In the genomic region with DNA sequence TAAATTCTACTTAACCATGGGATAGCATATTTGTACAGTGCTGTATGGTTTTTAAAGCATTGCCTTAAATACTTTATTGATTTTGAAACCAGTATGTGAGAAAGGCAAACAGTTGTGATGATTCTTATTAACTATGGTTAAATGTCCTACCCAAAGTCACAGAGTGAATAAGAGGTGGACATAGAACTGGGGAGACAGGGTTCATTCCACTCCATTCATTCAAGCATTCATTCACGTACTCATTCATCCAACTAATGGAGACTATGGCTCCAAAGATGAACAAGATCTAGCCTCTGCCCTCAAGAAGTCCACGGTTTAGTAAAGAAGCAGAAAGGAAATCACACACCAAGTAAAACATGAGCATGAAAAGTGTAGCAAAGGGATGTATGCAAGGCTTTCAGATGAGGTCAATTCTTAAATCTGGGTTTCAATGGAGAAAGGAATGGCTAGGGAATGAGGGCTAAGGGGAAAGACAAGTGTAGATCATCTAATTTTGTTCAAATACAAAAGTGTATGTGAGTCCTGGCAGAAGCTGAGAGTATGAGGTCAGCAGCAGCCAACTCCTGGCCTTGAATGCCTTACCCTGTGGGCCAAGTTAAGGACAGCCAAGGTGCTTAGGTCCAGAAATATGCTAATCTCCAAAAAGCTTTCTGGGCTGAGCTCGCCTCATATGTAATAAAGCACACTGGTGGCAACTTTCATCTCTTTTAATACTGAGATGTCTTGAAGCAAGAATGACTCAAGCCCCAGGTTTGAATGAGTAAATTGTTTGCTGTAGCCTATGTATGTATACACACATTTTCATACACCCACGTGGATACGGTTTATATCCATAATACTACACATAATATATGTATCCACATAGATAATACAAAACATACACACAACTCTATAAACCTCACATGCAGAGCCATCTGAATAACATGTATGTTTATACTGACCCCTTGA, we compare ENCODE assay signal across 17 cellular contexts. TPM values are rescaled to one million over a fixed set of nuclear protein-coding genes. Genes with fewer than 3 reads are reported as not detected.
A peak's percentile ranks its signal among the peaks of the same experiment; 100 is the strongest.
DNase-seq lines count a peak whose midpoint lies in the region; ATAC-seq and TF ChIP-seq lines count a peak whose summit lies in the region.
"Had no signal": no experiment of that assay in that cellular context is flagged by ENCODE, and none has a peak within 500 bp of the region (broad histone marks: within the 10 kb centered on the region; RNA-seq: fewer than 3 reads in every experiment).

No MANE protein-coding gene starts in this region.

- H3K9me2 ChIP-seq in Loucy (replicated peaks; ENCODE audit: low read depth, low read length), result no peaks in the 10 kb centered on the region

- H3K9ac ChIP-seq in Loucy (ENCODE audit: low read depth, low read length, poor library complexity, severe bottlenecking), result peak overlapping the region; percentile 2

- CTCF ChIA-PET in activated naive CD4-positive, alpha-beta T cell treated with anti-CD3 and anti-CD28 coated beads, Interleukin-2, amount 10 ng/mL, durations not matched to agents 7 days and 5 days (lab: Charles Lee), result no interaction called here
- CTCF ChIA-PET in activated naive CD4-positive, alpha-beta T cell treated with anti-CD3 and anti-CD28 coated beads for 36 hours (lab: Charles Lee), result interaction anchor here (0.6 to 1.1 kb wide), 4 partner anchors 27 to 293 kb away, joined by 3 to 5 read pairs (median 4); no protein-coding TSS in a partner anchor

- H3K4me3 ChIP-seq in Loucy (ENCODE audit: low read length, poor library complexity, severe bottlenecking), result peak overlapping the region; percentile 85
- no peak overlapping the region for H3K4me3 ChIP-seq in body of pancreas

- peaks cover 52% of the 10 kb centered on the region for H3K4me1 ChIP-seq in Loucy (ENCODE audit: insufficient read depth, low read length, poor library complexity, severe bottlenecking)
- H3K4me1 ChIP-seq in body of pancreas, result peaks cover 22% of the 10 kb centered on the region

- H3F3A ChIP-seq in Loucy (ENCODE audit: low read depth), result 0 out of 2 replicates have a peak, but pooled peaks cover 3% of the 10 kb centered on the region

- H3K36me3 ChIP-seq in Loucy (ENCODE audit: insufficient read depth, low read length) (no peaks in the 10 kb centered on the region), body of pancreas (replicated peaks in 1 of 2; ENCODE audit: insufficient read depth in 1 of 2, low read depth in 2 of 2) (no peaks in the 10 kb centered on the region)

- TF ChIP-seq CTCF in Loucy (conservative IDR thresholded peaks at IDR 0.05; ENCODE audit: low read length) (no peak), body of pancreas (IDR thresholded peaks at IDR 0.05) (no peak)

- peaks cover 64% of the 10 kb centered on the region for H4K20me1 ChIP-seq in Loucy (ENCODE audit: insufficient read depth, low read length, poor library complexity, severe bottlenecking)

- H3K27ac Mint-ChIP-seq in activated naive CD4-positive, alpha-beta T cell treated with anti-CD3 and anti-CD28 coated beads, Interleukin-2, amount 10 ng/mL, durations not matched to agents 7 days and 5 days, result no peak overlapping the region
- no peak overlapping the region for H3K27ac Mint-ChIP-seq in activated naive CD4-positive, alpha-beta T cell treated with anti-CD3 and anti-CD28 coated beads for 36 hours
- peak overlapping the region; percentile 15 to 91 for H3K27ac Mint-ChIP-seq in natural killer cell treated with Interleukin-12 subunit alpha and Interleukin-12 subunit beta and Interleukin-15 and Interleukin-18, amount 100 ng/mL, for 72 hours

- ATAC-seq in body of pancreas (peak; percentile 27), GM18870 (IDR thresholded peaks at IDR 0.05; ENCODE audit: unreplicated experiment) (no peak)
- no peak for ATAC-seq in natural killer cell treated with Interleukin-12 subunit alpha and Interleukin-12 subunit beta and Interleukin-15 and Interleukin-18, amount 100 ng/mL, for 72 hours

- peaks cover 33% of the 10 kb centered on the region for H3K4me1 Mint-ChIP-seq in activated naive CD4-positive, alpha-beta T cell treated with anti-CD3 and anti-CD28 coated beads, Interleukin-2, amount 10 ng/mL, durations not matched to agents 7 days and 5 days
- peaks cover 35% of the 10 kb centered on the region for H3K4me1 Mint-ChIP-seq in activated naive CD4-positive, alpha-beta T cell treated with anti-CD3 and anti-CD28 coated beads for 36 hours (ENCODE audit: low read depth)
- H3K4me1 Mint-ChIP-seq in natural killer cell treated with Interleukin-12 subunit alpha and Interleukin-12 subunit beta and Interleukin-15 and Interleukin-18, amount 100 ng/mL, for 72 hours (ENCODE audit: low read depth in 2 of 2), result peaks cover 37 to 49% of the 10 kb centered on the region in 2 donors

- H3K79me2 ChIP-seq in Loucy (ENCODE audit: insufficient read depth, low read length), result peaks cover 95% of the 10 kb centered on the region

- H3K27me3 Mint-ChIP-seq in activated naive CD4-positive, alpha-beta T cell treated with anti-CD3 and anti-CD28 coated beads, Interleukin-2, amount 10 ng/mL, durations not matched to agents 7 days and 5 days, result no peaks in the 10 kb centered on the region
- no peaks in the 10 kb centered on the region for H3K27me3 Mint-ChIP-seq in activated naive CD4-positive, alpha-beta T cell treated with anti-CD3 and anti-CD28 coated beads for 36 hours (ENCODE audit: low read depth)
- H3K27me3 Mint-ChIP-seq in natural killer cell treated with Interleukin-12 subunit alpha and Interleukin-12 subunit beta and Interleukin-15 and Interleukin-18, amount 100 ng/mL, for 72 hours, result no peaks in the 10 kb centered on the region

- no peak for DNase-seq in activated naive CD4-positive, alpha-beta T cell treated with anti-CD3 and anti-CD28 coated beads, Interleukin-2, amount 10 ng/mL, durations not matched to agents 7 days and 5 days
- no peak for DNase-seq in activated naive CD4-positive, alpha-beta T cell treated with anti-CD3 and anti-CD28 coated beads for 36 hours
- DNase-seq in body of pancreas (peak; percentile 44 to 71 (median 56)), NCI-H748 treated with DMSO at 0.1 percent for 48 hours (lab: John Stamatoyannopoulos, UW) (no peak), NCI-H510A (lab: John Stamatoyannopoulos, UW) (no peak)
- no peak for DNase-seq in natural killer cell treated with Interleukin-12 subunit alpha and Interleukin-12 subunit beta and Interleukin-15 and Interleukin-18, amount 100 ng/mL, for 72 hours (ENCODE audit: low spot score)
- DNase-seq: ACHN; activated CD8-positive, alpha-beta memory T cell treated with anti-CD3 and anti-CD28 coated beads, Interleukin-2, amount 50 U/mL, for 4 hours; DND-41; effector CD8-positive, alpha-beta T cell; hypothalamus; kidney glomerular epithelial cell; NCI-H146; NCI-H2227 treated with DMSO at 0.1 percent for 48 hours; stimulated activated CD4-positive, alpha-beta T cell treated with anti-CD3 and anti-CD28 coated beads, Interleukin-2, amount 100 ng/mL, for 24 hours had no signal

- H3K9me3 ChIP-seq in Loucy (ENCODE audit: insufficient read depth, low read depth, low read length) (no peaks in the 10 kb centered on the region), body of pancreas (no peaks in the 10 kb centered on the region)

- H3K27me3 ChIP-seq in Loucy (ENCODE audit: insufficient read depth, low read length, poor library complexity, severe bottlenecking) (no peaks in the 10 kb centered on the region), body of pancreas (no peaks in the 10 kb centered on the region)

- H3K4me3 Mint-ChIP-seq in activated naive CD4-positive, alpha-beta T cell treated with anti-CD3 and anti-CD28 coated beads, Interleukin-2, amount 10 ng/mL, durations not matched to agents 7 days and 5 days, result peak overlapping the region; percentile 94
- no peak overlapping the region for H3K4me3 Mint-ChIP-seq in activated naive CD4-positive, alpha-beta T cell treated with anti-CD3 and anti-CD28 coated beads for 36 hours
- H3K4me3 Mint-ChIP-seq in natural killer cell treated with Interleukin-12 subunit alpha and Interleukin-12 subunit beta and Interleukin-15 and Interleukin-18, amount 100 ng/mL, for 72 hours, result peak overlapping the region; percentile 100

- H3K9me3 Mint-ChIP-seq in activated naive CD4-positive, alpha-beta T cell treated with anti-CD3 and anti-CD28 coated beads, Interleukin-2, amount 10 ng/mL, durations not matched to agents 7 days and 5 days, result no peaks in the 10 kb centered on the region
- no peaks in the 10 kb centered on the region for H3K9me3 Mint-ChIP-seq in activated naive CD4-positive, alpha-beta T cell treated with anti-CD3 and anti-CD28 coated beads for 36 hours
- no peaks in the 10 kb centered on the region for H3K9me3 Mint-ChIP-seq in natural killer cell treated with Interleukin-12 subunit alpha and Interleukin-12 subunit beta and Interleukin-15 and Interleukin-18, amount 100 ng/mL, for 72 hours

- no peak overlapping the region for H3K27ac ChIP-seq in body of pancreas

- 31% methylated on average over 5 of the region's 5 CpGs for WGBS in body of pancreas, 2 donors

- peak overlapping the region; percentile 87 for H3K4me2 ChIP-seq in Loucy (ENCODE audit: low read depth, low read length, poor library complexity, severe bottlenecking)

- peaks cover 8% of the 10 kb centered on the region for H3K36me3 Mint-ChIP-seq in activated naive CD4-positive, alpha-beta T cell treated with anti-CD3 and anti-CD28 coated beads, Interleukin-2, amount 10 ng/mL, durations not matched to agents 7 days and 5 days
- H3K36me3 Mint-ChIP-seq in activated naive CD4-positive, alpha-beta T cell treated with anti-CD3 and anti-CD28 coated beads for 36 hours (ENCODE audit: low read depth), result no peaks in the 10 kb centered on the region
- no peaks in the 10 kb centered on the region for H3K36me3 Mint-ChIP-seq in natural killer cell treated with Interleukin-12 subunit alpha and Interleukin-12 subunit beta and Interleukin-15 and Interleukin-18, amount 100 ng/mL, for 72 hours

- intact Hi-C loops in activated naive CD4-positive, alpha-beta T cell treated with anti-CD3 and anti-CD28 coated beads for 36 hours (cut with micrococcal nuclease), result loop anchor here (5.0 to 10.0 kb wide), 3 partner anchors 109 to 1101 kb away; a partner anchor contains a TSS
- intact Hi-C loops in body of pancreas (cut with DNase I), result no loop called here

- H2AFZ ChIP-seq in Loucy (ENCODE audit: low read length), result no peak overlapping the region

- no peak for TF ChIP-seq POLR2A in body of pancreas (IDR thresholded peaks at IDR 0.05)

RNA-seq across cellular contexts. Expression of a gene that starts 4.3 kb away (rescaled TPM):
- 10 to 100 TPM; 27.0 to 28.8 TPM for total RNA-seq in activated naive CD4-positive, alpha-beta T cell treated with anti-CD3 and anti-CD28 coated beads for 36 hours
- total RNA-seq in body of pancreas, result 1 to 10 TPM; 7.6 to 9.6 TPM
- total RNA-seq in natural killer cell treated with Interleukin-12 subunit alpha and Interleukin-12 subunit beta and Interleukin-15 and Interleukin-18, amount 100 ng/mL, for 72 hours, result 10 to 100 TPM; 44.3 to 48.5 TPM

Comparison
In these comparisons a context has a peak if more than half of its experiments do, and no peak if none do; other contexts are left out.
1. DNase-seq: peak in body of pancreas (4 of 4); none in activated naive CD4-positive, alpha-beta T cell treated with anti-CD3 and anti-CD28 coated beads, Interleukin-2, amount 10 ng/mL, durations not matched to agents 7 days and 5 days (single experiment), activated naive CD4-positive, alpha-beta T cell treated with anti-CD3 and anti-CD28 coated beads for 36 hours (single experiment), natural killer cell treated with Interleukin-12 subunit alpha and Interleukin-12 subunit beta and Interleukin-15 and Interleukin-18, amount 100 ng/mL, for 72 hours (single experiment), NCI-H748 treated with DMSO at 0.1 percent for 48 hours (single experiment) and NCI-H510A (single experiment).
2. H3K27ac Mint-ChIP-seq: peak in natural killer cell treated with Interleukin-12 subunit alpha and Interleukin-12 subunit beta and Interleukin-15 and Interleukin-18, amount 100 ng/mL, for 72 hours (2 of 2); none in activated naive CD4-positive, alpha-beta T cell treated with anti-CD3 and anti-CD28 coated beads, Interleukin-2, amount 10 ng/mL, durations not matched to agents 7 days and 5 days (single experiment) and activated naive CD4-positive, alpha-beta T cell treated with anti-CD3 and anti-CD28 coated beads for 36 hours (single experiment).